ENCODE assay signal across 1 cellular context in genomic region chr2:43088148-43089073, GRCh38.
A peak's percentile ranks its signal among the peaks of the same experiment; 100 is the strongest.
TF ChIP-seq lines count a peak whose summit lies in the region.

No MANE protein-coding gene starts in this region.

TF ChIP-seq in HepG2, 621 proteins besides CTCF, POLR2A, EP300 and RAD21 (continued from another document and continues in another):
- TF ChIP-seq ATF5 (CRISPR knock-in tag; IDR thresholded peaks at IDR 0.05; ENCODE audit: low read depth), result no peak
- TF ChIP-seq FUBP1 (CRISPR knock-in tag; IDR thresholded peaks at IDR 0.05; ENCODE audit: borderline replicate concordance), result no peak
- TF ChIP-seq GTF3A (CRISPR knock-in tag; conservative IDR thresholded peaks at IDR 0.05), result no peak
- no peak for TF ChIP-seq ZNF709 (CRISPR knock-in tag; IDR thresholded peaks at IDR 0.05)
- no peak for TF ChIP-seq REXO4 (CRISPR knock-in tag; IDR thresholded peaks at IDR 0.05; ENCODE audit: borderline replicate concordance)
- TF ChIP-seq ZNF639 (CRISPR knock-in tag; conservative IDR thresholded peaks at IDR 0.05), result no peak
- TF ChIP-seq ZNF713 (CRISPR knock-in tag; IDR thresholded peaks at IDR 0.05), result no peak
- no peak for TF ChIP-seq U2AF2 (IDR thresholded peaks at IDR 0.05; ENCODE audit: low read depth, low read length)
- no peak for TF ChIP-seq MZF1 (CRISPR knock-in tag; IDR thresholded peaks at IDR 0.05; ENCODE audit: borderline replicate concordance)
- no peak for TF ChIP-seq ZNF318 (CRISPR knock-in tag; IDR thresholded peaks at IDR 0.05)
- no peak for TF ChIP-seq AGO2 (optimal IDR thresholded peaks at IDR 0.05; ENCODE audit: low read depth, low read length)
- TF ChIP-seq SOX6 (IDR thresholded peaks at IDR 0.05), result no peak
- peak; percentile 96 for TF ChIP-seq SOX6 (CRISPR knock-in tag; IDR thresholded peaks at IDR 0.05)
- TF ChIP-seq ZBTB42 (CRISPR knock-in tag; IDR thresholded peaks at IDR 0.05), result no peak
- no peak for TF ChIP-seq TEAD2 (CRISPR knock-in tag; IDR thresholded peaks at IDR 0.05)
- no peak for TF ChIP-seq HMG20B (CRISPR knock-in tag; conservative IDR thresholded peaks at IDR 0.05)
- TF ChIP-seq ZNF33B (CRISPR knock-in tag; IDR thresholded peaks at IDR 0.05), result no peak; the same call in 1 of the 2 replicates
- peak; percentile 51; the same call in 1 of the 2 replicates for TF ChIP-seq ZFP36L1 (CRISPR knock-in tag; IDR thresholded peaks at IDR 0.05)
- no peak for TF ChIP-seq ZBED4 (CRISPR knock-in tag; IDR thresholded peaks at IDR 0.05; ENCODE audit: borderline replicate concordance)
- TF ChIP-seq ZNF44 (CRISPR knock-in tag; IDR thresholded peaks at IDR 0.05), result no peak
- TF ChIP-seq ZNF136 (CRISPR knock-in tag; IDR thresholded peaks at IDR 0.05; ENCODE audit: low read depth), result no peak
- TF ChIP-seq SMYD3 (CRISPR knock-in tag; IDR thresholded peaks at IDR 0.05), result peak; percentile 39; the same call in 1 of the 2 replicates
- no peak for TF ChIP-seq ZNF672 (CRISPR knock-in tag; IDR thresholded peaks at IDR 0.05)
- no peak for TF ChIP-seq ZNF17 (CRISPR knock-in tag; IDR thresholded peaks at IDR 0.05)
- TF ChIP-seq MEIS1 (CRISPR knock-in tag; IDR thresholded peaks at IDR 0.05; ENCODE audit: borderline replicate concordance), result no peak
- no peak for TF ChIP-seq SP1 (IDR thresholded peaks at IDR 0.05)
- no peak for TF ChIP-seq SP1 (CRISPR knock-in tag; IDR thresholded peaks at IDR 0.05)
- no peak for TF ChIP-seq ZFP90 (CRISPR knock-in tag; IDR thresholded peaks at IDR 0.05; ENCODE audit: borderline replicate concordance)
- 0 out of 2 replicates have a peak, but pooled peaks have one; percentile 57 for TF ChIP-seq ZNF749 (CRISPR knock-in tag; IDR thresholded peaks at IDR 0.05; ENCODE audit: borderline replicate concordance)
- TF ChIP-seq ZNF800 (CRISPR knock-in tag; IDR thresholded peaks at IDR 0.05), result 0 out of 2 replicates have a peak, but pooled peaks have one; percentile 74
- TF ChIP-seq DNMT1 (CRISPR knock-in tag; IDR thresholded peaks at IDR 0.05), result no peak
- TF ChIP-seq FOXO1 (CRISPR knock-in tag; IDR thresholded peaks at IDR 0.05), result peak; percentile 53; the same call in 1 of the 2 replicates
- TF ChIP-seq NCOA2 (CRISPR knock-in tag; IDR thresholded peaks at IDR 0.05), result peak; percentile 88
- TF ChIP-seq DMAP1 (CRISPR knock-in tag; IDR thresholded peaks at IDR 0.05), result peak; percentile 46; the same call in 1 of the 2 replicates
- no peak for TF ChIP-seq ATF7-NPFF (CRISPR knock-in tag; IDR thresholded peaks at IDR 0.05; ENCODE audit: low read depth)
- no peak for TF ChIP-seq HINFP (CRISPR knock-in tag; IDR thresholded peaks at IDR 0.05; ENCODE audit: low read depth)
- TF ChIP-seq ZNF781 (CRISPR knock-in tag; IDR thresholded peaks at IDR 0.05; ENCODE audit: borderline replicate concordance, not compliant biosample characterization), result no peak
- no peak for TF ChIP-seq GPN1 (CRISPR knock-in tag; IDR thresholded peaks at IDR 0.05; ENCODE audit: borderline replicate concordance)
- TF ChIP-seq ZSCAN12 (CRISPR knock-in tag; IDR thresholded peaks at IDR 0.05), result no peak
- peak; percentile 78; the same call in 1 of the 2 replicates for TF ChIP-seq TBX3 (IDR thresholded peaks at IDR 0.05; ENCODE audit: borderline replicate concordance)
- TF ChIP-seq KLF12 (CRISPR knock-in tag; IDR thresholded peaks at IDR 0.05; ENCODE audit: borderline replicate concordance), result no peak
- TF ChIP-seq THAP11 (CRISPR knock-in tag; IDR thresholded peaks at IDR 0.05), result peak; percentile 39; the same call in 1 of the 2 replicates
- TF ChIP-seq DDIT3 (CRISPR knock-in tag; IDR thresholded peaks at IDR 0.05), result no peak
- no peak for TF ChIP-seq ZNF333 (CRISPR knock-in tag; IDR thresholded peaks at IDR 0.05; ENCODE audit: borderline replicate concordance)
- no peak for TF ChIP-seq GABPA (IDR thresholded peaks at IDR 0.05; ENCODE audit: low read depth, low read length)
- 0 out of 2 replicates have a peak, but pooled peaks have one; percentile 5 for TF ChIP-seq GABPA (CRISPR knock-in tag; IDR thresholded peaks at IDR 0.05; ENCODE audit: low read depth)
- no peak for TF ChIP-seq ZNF775 (CRISPR knock-in tag; IDR thresholded peaks at IDR 0.05; ENCODE audit: borderline replicate concordance)
- no peak for TF ChIP-seq RXRA (CRISPR knock-in tag; IDR thresholded peaks at IDR 0.05)
- TF ChIP-seq RXRB (CRISPR knock-in tag; IDR thresholded peaks at IDR 0.05; ENCODE audit: borderline replicate concordance), result peak; percentile 69; the same call in 1 of the 2 replicates
